ENCODE assay signal across 27 cellular contexts in genomic region chr19:28327905-28328304, GRCh38.
"Had no signal": no experiment of that assay in that cellular context is flagged by ENCODE, and none has a peak within 500 bp of the region (broad histone marks: within the 10 kb centered on the region; RNA-seq: fewer than 3 reads in every experiment).

No MANE protein-coding gene starts in this region.

- H3K27me3 ChIP-seq: colonic mucosa, esophagus squamous epithelium, foreskin keratinocyte, gastrocnemius medialis, heart left ventricle had no signal

- H3K9me3 ChIP-seq: colonic mucosa, esophagus muscularis mucosa, gastrocnemius medialis had no signal

- H3K4me1 ChIP-seq: colonic mucosa, esophagus muscularis mucosa, esophagus squamous epithelium, foreskin keratinocyte, gastrocnemius medialis, gastroesophageal sphincter, heart left ventricle, heart right ventricle had no signal

- H3K36me3 ChIP-seq: colonic mucosa, esophagus muscularis mucosa, esophagus squamous epithelium, gastrocnemius medialis, gastroesophageal sphincter, heart left ventricle, heart right ventricle had no signal

- H3K4me3 Mint-ChIP-seq: dendritic cell treated with granulocyte-macrophage colony-stimulating factor and Interleukin-4, amounts not matched to agents 40 ng/mL and 50 ng/mL, for 4 days; effector memory CD8-positive, alpha-beta T cell had no signal

- H3K27ac ChIP-seq: colonic mucosa, coronary artery, dorsolateral prefrontal cortex, epithelial cell of prostate, esophagus muscularis mucosa, esophagus squamous epithelium, foreskin keratinocyte, gastrocnemius medialis, gastroesophageal sphincter, heart left ventricle, heart right ventricle had no signal

- H3K9me3 Mint-ChIP-seq: dendritic cell treated with granulocyte-macrophage colony-stimulating factor and Interleukin-4, amounts not matched to agents 40 ng/mL and 50 ng/mL, for 4 days had no signal

- DNase-seq: colonic mucosa; cortex of kidney; dermis blood vessel endothelial cell; dorsolateral prefrontal cortex; effector CD4-positive, alpha-beta T cell; effector CD8-positive, alpha-beta T cell; effector memory CD4-positive, alpha-beta T cell; effector memory CD8-positive, alpha-beta T cell; erythroblast; esophagus squamous epithelium; foreskin fibroblast; foreskin keratinocyte; foreskin melanocyte; gastrocnemius medialis; glutamatergic neuron; heart left ventricle; heart right ventricle had no signal

- FAIRE-seq: colon, endometrium, endothelial cell of umbilical vein, frontal cortex had no signal

- ATAC-seq: effector memory CD8-positive, alpha-beta T cell; esophagus mucosa; foreskin keratinocyte; gastrocnemius medialis; gastroesophageal sphincter; heart left ventricle; heart right ventricle had no signal

- H3K4me3 ChIP-seq: colonic mucosa, coronary artery, dorsolateral prefrontal cortex, esophagus muscularis mucosa, esophagus squamous epithelium, gastrocnemius medialis, gastroesophageal sphincter, heart left ventricle, heart right ventricle had no signal

- H3K27me3 Mint-ChIP-seq: dendritic cell treated with granulocyte-macrophage colony-stimulating factor and Interleukin-4, amounts not matched to agents 40 ng/mL and 50 ng/mL, for 4 days; effector memory CD8-positive, alpha-beta T cell had no signal

- H3K27ac Mint-ChIP-seq: dendritic cell treated with granulocyte-macrophage colony-stimulating factor and Interleukin-4, amounts not matched to agents 40 ng/mL and 50 ng/mL, for 4 days; effector memory CD8-positive, alpha-beta T cell had no signal
